ENCODE assay signal across 22 cellular contexts in the genomic region with DNA sequence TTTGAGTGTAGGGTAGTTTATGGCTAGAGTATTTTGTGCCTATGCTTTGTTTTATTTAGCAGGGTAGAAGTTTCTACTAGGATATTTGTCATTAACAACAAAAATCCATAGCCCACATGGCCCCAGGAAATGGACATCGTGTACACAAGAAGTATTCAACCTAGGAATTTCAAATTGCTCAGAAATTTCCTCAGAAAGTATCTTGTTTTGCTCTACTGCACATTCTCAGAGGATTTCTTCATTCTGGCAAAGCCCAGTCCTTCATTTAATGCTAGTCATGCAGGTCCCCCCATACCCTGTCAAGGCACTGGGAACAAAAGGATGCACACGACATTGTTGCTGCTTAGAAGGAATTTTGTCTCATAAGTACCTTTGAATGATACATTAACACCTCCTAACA. TPM values are rescaled to one million over a fixed set of nuclear protein-coding genes. Genes with fewer than 3 reads are reported as not detected.
DNase-seq lines count a peak whose midpoint lies in the region; FAIRE-seq and TF ChIP-seq lines count a peak whose summit lies in the region.
"Had no signal": no experiment of that assay in that cellular context is flagged by ENCODE, and none has a peak within 500 bp of the region (broad histone marks: within the 10 kb centered on the region; RNA-seq: fewer than 3 reads in every experiment).

No MANE protein-coding gene starts in this region.

- no peak overlapping the region for H2AFZ ChIP-seq in trophoblast cell (ENCODE audit: insufficient read depth, low read length, poor library complexity)

- intact Hi-C loops in ascending aorta (cut with DNase I) = no loop called here

- TF ChIP-seq CTCF in epithelial cell of proximal tubule (conservative IDR thresholded peaks at IDR 0.05; ENCODE audit: low read depth, low read length) = no peak
- TF ChIP-seq CTCF in ascending aorta (IDR thresholded peaks at IDR 0.05) = no peak

- no peak overlapping the region for H3K4me2 ChIP-seq in trophoblast cell (ENCODE audit: low read length)
- H3K4me2 ChIP-seq: BLaER1 treated with 17β-estradiol and CSF1 and Interleukin-3, amounts not matched to agents 10 nM and 100 nM had no signal

- H2BK120ac ChIP-seq in trophoblast cell (ENCODE audit: insufficient read depth, low read length, poor library complexity) = no peak overlapping the region

- no peak overlapping the region for H3K9ac ChIP-seq in trophoblast cell (ENCODE audit: low read length)
- H3K9ac ChIP-seq: BLaER1 treated with 17β-estradiol and CSF1 and Interleukin-3, amounts not matched to agents 10 nM and 100 nM had no signal

- no peak overlapping the region for H3K4ac ChIP-seq in trophoblast cell (ENCODE audit: low read depth, low read length)

- H3K27ac ChIP-seq in trophoblast cell (ENCODE audit: low read depth, low read length) = no peak overlapping the region
- H3K27ac ChIP-seq in ascending aorta = no peak overlapping the region
- H3K27ac ChIP-seq: BLaER1 treated with 17β-estradiol and CSF1 and Interleukin-3, amounts not matched to agents 10 nM and 100 nM; C4-2B had no signal

- H3K4me1 ChIP-seq in trophoblast cell (ENCODE audit: control insufficient read depth in 1 of 2, insufficient read depth in 2 of 2, low read length in 2 of 2) = no peaks in the 10 kb centered on the region
- H3K4me1 ChIP-seq in ascending aorta = no peaks in the 10 kb centered on the region
- H3K4me1 ChIP-seq: BLaER1 treated with 17β-estradiol and CSF1 and Interleukin-3, amounts not matched to agents 10 nM and 100 nM had no signal

- H3K27me3 ChIP-seq in trophoblast cell (ENCODE audit: insufficient read depth, low read length) (no peaks in the 10 kb centered on the region), ascending aorta (no peaks in the 10 kb centered on the region)
- H3K27me3 ChIP-seq: BLaER1 treated with 17β-estradiol and CSF1 and Interleukin-3, amounts not matched to agents 10 nM and 100 nM had no signal

- peak; percentile 56 for FAIRE-seq in urothelium cell line (lab: Jason Lieb, UNC)
- FAIRE-seq: A204.1, G401.6, GM12891, GM18507 had no signal

- no peak overlapping the region for H2AK5ac ChIP-seq in trophoblast cell (ENCODE audit: low read length)

- no peaks in the 10 kb centered on the region for H3K36me3 ChIP-seq in trophoblast cell (ENCODE audit: control insufficient read depth in 1 of 2, insufficient read depth in 2 of 2, low read length in 2 of 2)
- H3K36me3 ChIP-seq in ascending aorta = no peaks in the 10 kb centered on the region
- H3K36me3 ChIP-seq: BLaER1 treated with 17β-estradiol and CSF1 and Interleukin-3, amounts not matched to agents 10 nM and 100 nM had no signal

- H3K18ac ChIP-seq in trophoblast cell (ENCODE audit: low read length) = no peak overlapping the region

- DNase-seq in epithelial cell of proximal tubule (ENCODE audit: low read depth) = peak; percentile 76
- DNase-seq in trophoblast cell = peak; percentile 58 to 90
- DNase-seq in urothelium cell line (ENCODE audit: low spot score) = no peak
- DNase-seq in ascending aorta (ENCODE audit: low spot score in 2 of 2) = no peak
- no peak for DNase-seq in pons (ENCODE audit: low spot score)
- no peak for DNase-seq in amygdala (lab: John Stamatoyannopoulos, UW)
- DNase-seq: 8988T; ACHN; AML-193; Caco-2; Calu3; CD4-positive, alpha-beta T cell; CD8-positive, alpha-beta T cell; DMS79 treated with DMSO at 0.1 percent for 48 hours; GF-D8 had no signal

- H3K79me1 ChIP-seq in trophoblast cell (ENCODE audit: low read length) = no peaks in the 10 kb centered on the region

- H3K9me3 ChIP-seq in trophoblast cell (ENCODE audit: insufficient read depth, low read depth, low read length) = no peaks in the 10 kb centered on the region
- no peaks in the 10 kb centered on the region for H3K9me3 ChIP-seq in ascending aorta
- H3K9me3 ChIP-seq: BLaER1 treated with 17β-estradiol and CSF1 and Interleukin-3, amounts not matched to agents 10 nM and 100 nM; Caco-2 had no signal

- H3K23ac ChIP-seq in trophoblast cell (ENCODE audit: low read length) = no peak overlapping the region

- no peak overlapping the region for H4K8ac ChIP-seq in trophoblast cell (ENCODE audit: low read depth, low read length)

- H4K12ac ChIP-seq in trophoblast cell (ENCODE audit: low read depth, low read length) = no peak overlapping the region

- no peaks in the 10 kb centered on the region for H3K79me2 ChIP-seq in trophoblast cell (ENCODE audit: control insufficient read depth, insufficient read depth, low read length, poor library complexity)

- WGBS in trophoblast cell (ENCODE audit: extremely low coverage, insufficient coverage, insufficient read length) = no CpG with 5 or more reads among the region's 2 CpGs

- no peak overlapping the region for H3K14ac ChIP-seq in trophoblast cell (ENCODE audit: low read length)

- no peak overlapping the region for H2BK12ac ChIP-seq in trophoblast cell (ENCODE audit: low read length)

- H2BK5ac ChIP-seq in trophoblast cell (ENCODE audit: low read depth, low read length, poor library complexity) = no peak overlapping the region

- no peak overlapping the region for H3K4me3 ChIP-seq in epithelial cell of proximal tubule (ENCODE audit: low read depth, low read length)
- no peak overlapping the region for H3K4me3 ChIP-seq in trophoblast cell (ENCODE audit: low read depth, low read length)
- no peak overlapping the region for H3K4me3 ChIP-seq in ascending aorta
- H3K4me3 ChIP-seq: BLaER1 treated with 17β-estradiol and CSF1 and Interleukin-3, amounts not matched to agents 10 nM and 100 nM had no signal

- H4K91ac ChIP-seq in trophoblast cell (ENCODE audit: low read depth, low read length) = no peak overlapping the region

RNA-seq across cellular contexts. Expression of a gene that starts 34.4 kb away (rescaled TPM):
- total RNA-seq in epithelial cell of proximal tubule = 9.3 and 13.3 TPM in 2 replicates
- 0.07 and 0.14 TPM in 2 replicates for polyA plus RNA-seq in trophoblast cell (2013)
- 5.5 TPM for total RNA-seq in ascending aorta
- total RNA-seq: A673 had no signal

Comparison
In these comparisons a context has a peak if more than half of its experiments do, and no peak if none do; other contexts are left out.
1. DNase-seq: peak in epithelial cell of proximal tubule (single experiment) and trophoblast cell (2 of 2); none in urothelium cell line (single experiment), ascending aorta (0 of 2), pons (single experiment) and amygdala (0 of 56).